ENCODE assay signal across 11 cellular contexts in the genomic region with DNA sequence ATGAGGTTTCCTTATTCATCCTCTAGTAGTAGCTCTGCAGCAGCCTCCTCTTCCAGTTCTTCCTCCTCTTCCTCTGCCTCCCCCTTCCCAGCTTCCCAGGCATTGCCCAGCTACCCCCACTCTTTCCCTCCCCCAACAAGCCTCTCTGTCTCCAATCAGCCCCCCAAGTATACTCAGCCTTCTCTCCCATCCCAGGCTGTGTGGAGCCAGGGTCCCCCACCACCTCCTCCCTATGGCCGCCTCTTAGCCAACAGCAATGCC. TPM values are rescaled to one million over a fixed set of nuclear protein-coding genes. Genes with fewer than 3 reads are reported as not detected.
DNase-seq lines count a peak whose midpoint lies in the region; ATAC-seq and TF ChIP-seq lines count a peak whose summit lies in the region.
"Had no signal": no experiment of that assay in that cellular context is flagged by ENCODE, and none has a peak within 500 bp of the region (broad histone marks: within the 10 kb centered on the region; RNA-seq: fewer than 3 reads in every experiment).

No MANE protein-coding gene starts in this region.

- H3K36me3 ChIP-seq in psoas muscle (ENCODE audit: insufficient read depth in 1 of 2, low read depth in 1 of 2): peaks cover 0 to 56% of the 10 kb centered on the region in 2 donors

- H3K27me3 Mint-ChIP-seq in Calu3 (ENCODE audit: unreplicated experiment): no peaks in the 10 kb centered on the region
- H3K27me3 Mint-ChIP-seq in brain: no peaks in the 10 kb centered on the region

- H3K36me3 Mint-ChIP-seq in Calu3 (ENCODE audit: insufficient read depth, unreplicated experiment): peaks cover 81% of the 10 kb centered on the region
- H3K36me3 Mint-ChIP-seq in brain: peaks cover 44% of the 10 kb centered on the region

- H3K9me3 Mint-ChIP-seq in Calu3 (ENCODE audit: low read depth, unreplicated experiment) (no peaks in the 10 kb centered on the region), brain (peaks cover 0 to 7% (median 0%) of the 10 kb centered on the region in 5 experiments)

- peak overlapping the region; percentile 75 for H3K4me3 Mint-ChIP-seq in Calu3 (ENCODE audit: low read depth, unreplicated experiment)
- peak overlapping the region; percentile 57 to 90 (median 70) for H3K4me3 Mint-ChIP-seq in brain

- peak overlapping the region; percentile 93 for H3K27ac Mint-ChIP-seq in Calu3 (ENCODE audit: unreplicated experiment)
- H3K27ac Mint-ChIP-seq in brain: peak overlapping the region; percentile 59 to 100 (median 93)

- H3K27me3 ChIP-seq in psoas muscle (ENCODE audit: insufficient read depth in 3 of 3, low read length in 2 of 3): no peaks in the 10 kb centered on the region

- intact Hi-C loops in Calu3 (cut with micrococcal nuclease; ENCODE audit: unreplicated experiment) (no loop called here), psoas muscle (cut with DNase I) (loop anchor here in 1 of 2 donors (5.0 kb wide), 1 partner anchor 69 kb away; a partner anchor contains a TSS)

- TF ChIP-seq CTCF in Calu3 (IDR thresholded peaks at IDR 0.05; ENCODE audit: unreplicated experiment) (no peak), brain (conservative IDR thresholded peaks at IDR 0.05) (no peak), psoas muscle (IDR thresholded peaks at IDR 0.05) (no peak)

- no TSS peak for BruUV-seq in Calu3 (replicated peaks; lab: Mats Ljungman, UMichigan)

- H3K4me1 Mint-ChIP-seq in Calu3 (ENCODE audit: low read depth, unreplicated experiment) (peaks cover 41% of the 10 kb centered on the region), brain (peaks cover 71% of the 10 kb centered on the region)

- H3K27ac ChIP-seq in psoas muscle: peak overlapping the region; percentile 93

- DNase-seq in Calu3: no peak
- DNase-seq in Jurkat, Clone E6-1 (ENCODE audit: low read depth, low spot score): no peak
- no peak for DNase-seq in psoas muscle
- DNase-seq in NAMALWA (ENCODE audit: low spot score): no peak
- no peak for DNase-seq in NOMO-1 treated with dmso at 0.1 percent for 144 hours (lab: John Stamatoyannopoulos, UW; ENCODE audit: unreplicated experiment)
- no peak for DNase-seq in superior temporal gyrus (ENCODE audit: extremely low spot score)
- no peak for DNase-seq in NOMO-1 (lab: John Stamatoyannopoulos, UW; ENCODE audit: unreplicated experiment in 2 of 2)
- DNase-seq: NCI-H1417 treated with DMSO at 0.1 percent for 48 hours, RPMI8226 had no signal

- CTCF ChIA-PET in Calu3 (lab: Charles Lee): interaction anchor here (0.6 kb wide), 1 partner anchor 204 kb away, joined by 3 read pairs; no protein-coding TSS in a partner anchor

- no peaks in the 10 kb centered on the region for H3K9me3 ChIP-seq in psoas muscle

- peaks cover 32% of the 10 kb centered on the region for H3K4me1 ChIP-seq in psoas muscle

- H3K4me3 ChIP-seq in Jurkat, Clone E6-1 (ENCODE audit: low read length): peak overlapping the region; percentile 88
- no peak overlapping the region for H3K4me3 ChIP-seq in psoas muscle

- 79 to 100% (median 97%) methylated on average over 1 of the region's 1 CpG for WGBS in psoas muscle, 3 donors

- ATAC-seq in psoas muscle: no peak

RNA-seq across cellular contexts. Expression of a gene that starts 7.3 kb away (rescaled TPM):
- total RNA-seq in Calu3 (2022) (not detected in 2 replicates), psoas muscle (not detected)
- polyA plus RNA-seq in Jurkat, Clone E6-1 (2012; ENCODE audit: insufficient read depth, insufficient read length): not detected
- polyA plus RNA-seq in brain (ENCODE audit: insufficient read depth, low read depth, low replicate concordance) (not detected), psoas muscle (not detected)
- total RNA-seq: mesenteric fat pad had no signal

RNA-seq across cellular contexts. Expression of a gene that starts 7.5 kb away (rescaled TPM):
- total RNA-seq in Calu3 (2022): 96.7 and 103 TPM in 2 replicates
- polyA plus RNA-seq in Jurkat, Clone E6-1 (2012; ENCODE audit: insufficient read depth, insufficient read length): 441 TPM
- 619 TPM for polyA plus RNA-seq in brain (ENCODE audit: insufficient read depth, low read depth, low replicate concordance)
- 100 to 1,000 TPM in 2 of 4 donors, 10 to 100 TPM in 2; 80.4 to 110 (median 95.6) TPM for total RNA-seq in psoas muscle
- 100 to 1,000 TPM; 223 to 269 (median 247) TPM for polyA plus RNA-seq in psoas muscle

RNA-seq across cellular contexts. Expression of a gene that starts 8.5 kb away (rescaled TPM):
- total RNA-seq in Calu3 (2022): 59.9 and 62.0 TPM in 2 replicates
- polyA plus RNA-seq in Jurkat, Clone E6-1 (2012; ENCODE audit: insufficient read depth, insufficient read length): 13.1 TPM
- polyA plus RNA-seq in brain (ENCODE audit: insufficient read depth, low read depth, low replicate concordance): 221 TPM
- total RNA-seq in psoas muscle: 10 to 100 TPM; 43.3 to 55.8 (median 50.9) TPM
- polyA plus RNA-seq in psoas muscle: 10 to 100 TPM; 24.9 to 46.0 (median 33.7) TPM

RNA-seq across cellular contexts. Expression of a gene that starts 14.8 kb away (rescaled TPM):
- total RNA-seq in Calu3 (2022) (42.4 and 46.3 TPM in 2 replicates), psoas muscle (1 to 10 TPM; 3.6 to 7.6 (median 4.6) TPM)
- 609 TPM for polyA plus RNA-seq in Jurkat, Clone E6-1 (2012; ENCODE audit: insufficient read depth, insufficient read length)
- polyA plus RNA-seq in brain (ENCODE audit: insufficient read depth, low read depth, low replicate concordance) (28.3 TPM), psoas muscle (1 to 10 TPM; 1.3 to 2.6 (median 2.1) TPM)

RNA-seq across cellular contexts. Expression of a gene that starts 21.9 kb away (rescaled TPM):
- total RNA-seq in Calu3 (2022) (14.5 and 16.1 TPM in 2 replicates), psoas muscle (1 to 10 TPM; 2.0 to 4.6 (median 2.3) TPM)
- 152 TPM for polyA plus RNA-seq in Jurkat, Clone E6-1 (2012; ENCODE audit: insufficient read depth, insufficient read length)
- polyA plus RNA-seq in brain (ENCODE audit: insufficient read depth, low read depth, low replicate concordance) (553 TPM), psoas muscle (1 to 10 TPM; 1.4 to 2.0 (median 1.8) TPM)
